In genomic region chr10:109924100-109924499, GRCh38 we compare ENCODE assay signal across 8 cellular contexts. TPM values are rescaled to one million over a fixed set of nuclear protein-coding genes. Genes with fewer than 3 reads are reported as not detected.
DNase-seq lines count a peak whose midpoint lies in the region; ATAC-seq and TF ChIP-seq lines count a peak whose summit lies in the region.

No MANE protein-coding gene starts in this region.

- H3K27me3 ChIP-seq in CD8-positive, alpha-beta T cell (ENCODE audit: insufficient read depth, low read length), result no peaks in the 10 kb centered on the region
- H3K27me3 ChIP-seq in NT2/D1 (ENCODE audit: insufficient read depth, insufficient read length) (peaks cover 11% of the 10 kb centered on the region), dorsolateral prefrontal cortex (no peaks in the 10 kb centered on the region)

- TF ChIP-seq CTCF in CD8-positive, alpha-beta T cell (IDR thresholded peaks at IDR 0.05), result no peak
- no peak for TF ChIP-seq CTCF in dorsolateral prefrontal cortex (IDR thresholded peaks at IDR 0.05 in 54 of 56, conservative IDR thresholded peaks at IDR 0.05 in 2 of 56; ENCODE audit: low read depth in 1 of 56, partially characterized antibody in 56 of 56)
- no peak for TF ChIP-seq CTCF in osteocyte (IDR thresholded peaks at IDR 0.05)

- peaks cover 48% of the 10 kb centered on the region for H3K4me1 Mint-ChIP-seq in CD8-positive, alpha-beta T cell (ENCODE audit: low read depth)
- H3K4me1 Mint-ChIP-seq in osteocyte (ENCODE audit: unreplicated experiment), result peaks cover 38% of the 10 kb centered on the region

- H3K4me3 ChIP-seq in CD8-positive, alpha-beta T cell (ENCODE audit: low read depth, low read length), result no peak overlapping the region
- H3K4me3 ChIP-seq in NT2/D1 (ENCODE audit: insufficient read length, low read depth) (no peak overlapping the region), dorsolateral prefrontal cortex (peak overlapping the region in 58 of 59 donors; percentile 55 to 99 (median 91))

- H3K4me3 Mint-ChIP-seq in CD8-positive, alpha-beta T cell, result peak overlapping the region; percentile 78
- peak overlapping the region; percentile 69 for H3K4me3 Mint-ChIP-seq in osteocyte (ENCODE audit: unreplicated experiment)

- H3K9ac ChIP-seq in NT2/D1 (ENCODE audit: insufficient read length, low read depth), result peak overlapping the region; percentile 62

- CTCF ChIA-PET in CD8-positive, alpha-beta T cell (lab: Charles Lee), result interaction anchor here (1.5 kb wide), 2 partner anchors 14 to 53 kb away, joined by 3 to 7 read pairs; no protein-coding TSS in a partner anchor

- H3K4me1 ChIP-seq in CD8-positive, alpha-beta T cell (ENCODE audit: insufficient read depth, low read length), result peaks cover 37% of the 10 kb centered on the region
- peaks cover 6% of the 10 kb centered on the region for H3K4me1 ChIP-seq in NT2/D1 (ENCODE audit: insufficient read depth, insufficient read length)

- H3K27me3 Mint-ChIP-seq in CD8-positive, alpha-beta T cell (ENCODE audit: low read depth), result no peaks in the 10 kb centered on the region
- no peaks in the 10 kb centered on the region for H3K27me3 Mint-ChIP-seq in osteocyte (ENCODE audit: unreplicated experiment)

- no peaks in the 10 kb centered on the region for H3K36me3 ChIP-seq in CD8-positive, alpha-beta T cell (ENCODE audit: insufficient read depth, low read length)
- H3K36me3 ChIP-seq in NT2/D1 (ENCODE audit: insufficient read depth, insufficient read length, low read length), result peaks cover 14% of the 10 kb centered on the region

- H3K9me3 ChIP-seq in CD8-positive, alpha-beta T cell (ENCODE audit: low read length), result no peaks in the 10 kb centered on the region
- H3K9me3 ChIP-seq in NT2/D1 (ENCODE audit: insufficient read depth, low read length), result no peaks in the 10 kb centered on the region

- intact Hi-C loops in CD8-positive, alpha-beta T cell (cut with DNase I, micrococcal nuclease), result loop anchor here (5.0 to 10.0 kb wide), 6 partner anchors 37 to 991 kb away; partner anchors contain the start of genes BBIP1 (in 1 of the 2), DUSP5 (in 1 of the 2) and SHOC2 (in 1 of the 2)
- intact Hi-C loops in dorsolateral prefrontal cortex (cut with DNase I), result loop anchor here in 1 of 2 donors (5.0 kb wide), 1 partner anchor 42 kb away; no protein-coding TSS in a partner anchor
- intact Hi-C loops in left colon (cut with DNase I, micrococcal nuclease), result no loop called here

- H3K36me3 Mint-ChIP-seq in CD8-positive, alpha-beta T cell, result peaks cover 3% of the 10 kb centered on the region
- H3K36me3 Mint-ChIP-seq in osteocyte (ENCODE audit: unreplicated experiment), result no peaks in the 10 kb centered on the region

- no peak for ATAC-seq in CD8-positive, alpha-beta T cell
- no peak for ATAC-seq in left colon
- no peak for ATAC-seq in GM21576 (IDR thresholded peaks at IDR 0.05; ENCODE audit: unreplicated experiment)

- no peaks in the 10 kb centered on the region for H3K9me3 Mint-ChIP-seq in CD8-positive, alpha-beta T cell
- H3K9me3 Mint-ChIP-seq in osteocyte (ENCODE audit: unreplicated experiment), result no peaks in the 10 kb centered on the region

- no peak for DNase-seq in CD8-positive, alpha-beta T cell
- DNase-seq in NT2/D1 (ENCODE audit: low read depth, low spot score), result no peak
- DNase-seq in dorsolateral prefrontal cortex, result no peak
- DNase-seq in osteocyte (ENCODE audit: extremely low spot score, unreplicated experiment), result no peak
- DNase-seq in NCI-H1092 (lab: John Stamatoyannopoulos, UW), result no peak
- DNase-seq in left colon, result no peak
- no peak for DNase-seq in middle frontal gyrus (ENCODE audit: extremely low spot score, low spot score)

- no peak overlapping the region for H3K27ac ChIP-seq in CD8-positive, alpha-beta T cell (ENCODE audit: low read depth, low read length)
- peak overlapping the region in 57 of 59 donors; percentile 27 to 96 (median 90) for H3K27ac ChIP-seq in dorsolateral prefrontal cortex

- POLR2A ChIA-PET in CD8-positive, alpha-beta T cell (lab: Charles Lee), result interaction anchor here (1.1 to 1.6 kb wide), 2 partner anchors 10 to 11 kb away, joined by 3 to 6 read pairs; no protein-coding TSS in a partner anchor

- peak overlapping the region; percentile 88 for H3K27ac Mint-ChIP-seq in CD8-positive, alpha-beta T cell
- H3K27ac Mint-ChIP-seq in osteocyte (ENCODE audit: unreplicated experiment), result peak overlapping the region; percentile 72

RNA-seq across cellular contexts. Expression of gene XPNPEP1, which starts 0.8 kb away (rescaled TPM):
- total RNA-seq in CD8-positive, alpha-beta T cell, result 10 to 100 TPM; 50.4 to 54.7 TPM
- total RNA-seq in dorsolateral prefrontal cortex (10 to 100 TPM; 42.7 to 96.7 (median 63.5) TPM), osteocyte (74.5 and 86.5 TPM in 2 replicates), left colon (100 to 1,000 TPM in 1 of 2 donors, 10 to 100 TPM in 1; 77.5 to 115 TPM)

Comparison
In these comparisons a context has a peak if more than half of its experiments do, and no peak if none do; other contexts are left out.
1. H3K4me3 ChIP-seq: peak in dorsolateral prefrontal cortex (58 of 59); none in CD8-positive, alpha-beta T cell (single experiment) and NT2/D1 (single experiment).
2. intact Hi-C loops: an anchor here in CD8-positive, alpha-beta T cell (5.0 to 10.0 kb wide); none called in left colon.